Comparison of ENCODE assay signal across 10 cellular contexts in genomic region chr15:64623347-64624024, GRCh38.
DNase-seq lines count a peak whose midpoint lies in the region; ATAC-seq, FAIRE-seq and TF ChIP-seq lines count a peak whose summit lies in the region.
"Had no signal": no experiment of that assay in that cellular context is flagged by ENCODE, and none has a peak within 500 bp of the region (broad histone marks: within the 10 kb centered on the region; RNA-seq: fewer than 3 reads in every experiment).

No MANE protein-coding gene starts in this region.

- peak overlapping the region; percentile 82 to 92 (median 89) for H3K27ac Mint-ChIP-seq in immature natural killer cell

- no peak for TF ChIP-seq EP300 in upper lobe of left lung (IDR thresholded peaks at IDR 0.05)

- 63 to 78% methylated on average over 2 of the region's 2 CpGs for WGBS in upper lobe of left lung, 2 donors

- H3K36me3 Mint-ChIP-seq in immature natural killer cell = peaks cover 0 to 4% (median 3%) of the 10 kb centered on the region in 3 donors

- peak overlapping the region; percentile 69 to 84 (median 72) for H3K4me3 Mint-ChIP-seq in immature natural killer cell

- peaks cover 86 to 87% of the 10 kb centered on the region in 2 donors for H3K4me1 Mint-ChIP-seq in immature natural killer cell

- peaks cover 27% of the 10 kb centered on the region for H3K4me1 ChIP-seq in cardiac muscle cell (ENCODE audit: low read depth)
- peaks cover 13 to 47% (median 33%) of the 10 kb centered on the region in 4 donors for H3K4me1 ChIP-seq in upper lobe of left lung

- no peaks in the 10 kb centered on the region for H3K27me3 ChIP-seq in cardiac muscle cell
- H3K27me3 ChIP-seq in upper lobe of left lung = no peaks in the 10 kb centered on the region

- no peak for ATAC-seq in left ventricle myocardium superior
- no peak for ATAC-seq in upper lobe of left lung (ENCODE audit: low FRiP score in 2 of 2)
- ATAC-seq in HG02840 (IDR thresholded peaks at IDR 0.05; ENCODE audit: low FRiP score, unreplicated experiment) = no peak

- H3K27me3 Mint-ChIP-seq in immature natural killer cell (ENCODE audit: low read depth in 3 of 3) = peaks cover 0 to 8% (median 0%) of the 10 kb centered on the region in 3 donors

- no peaks in the 10 kb centered on the region for H3K9me3 ChIP-seq in cardiac muscle cell (ENCODE audit: low read depth)
- no peaks in the 10 kb centered on the region for H3K9me3 ChIP-seq in upper lobe of left lung

- intact Hi-C loops in left ventricle myocardium superior (cut with micrococcal nuclease) = no loop called here

- TF ChIP-seq CTCF in cardiac muscle cell (IDR thresholded peaks at IDR 0.05; ENCODE audit: low read depth, low read length) (no peak), upper lobe of left lung (IDR thresholded peaks at IDR 0.05) (no peak)

- no peaks in the 10 kb centered on the region for H3K9me3 Mint-ChIP-seq in immature natural killer cell

- H3K4me3 ChIP-seq in cardiac muscle cell (no peak overlapping the region), upper lobe of left lung (no peak overlapping the region)

- H3K36me3 ChIP-seq in cardiac muscle cell (no peaks in the 10 kb centered on the region), upper lobe of left lung (no peaks in the 10 kb centered on the region)

- FAIRE-seq in H54 (lab: Jason Lieb, UNC) = no peak

- DNase-seq in cardiac muscle cell (ENCODE audit: low read depth in 1 of 2, low spot score in 1 of 2) (no peak), left ventricle myocardium superior (no peak), activated T-cell treated with anti-CD3 and anti-CD28 coated beads for 4 hours (peak; percentile 7), immature natural killer cell (peak; percentile 30 to 44 (median 38)), upper lobe of left lung (no peak), NCI-H2107 (lab: John Stamatoyannopoulos, UW) (no peak), H54 (ENCODE audit: insufficient read length, low spot score) (no peak)
- DNase-seq: C1 segment of cervical spinal cord, NCI-H526 treated with DMSO at 0.1 percent for 48 hours had no signal

- H3K27ac ChIP-seq in cardiac muscle cell (peak overlapping the region; percentile 71), upper lobe of left lung (peak overlapping the region in 3 of 4 donors; percentile 24 to 54 (median 48))

- TF ChIP-seq POLR2A in upper lobe of left lung (IDR thresholded peaks at IDR 0.05) (no peak), H54 (IDR thresholded peaks at IDR 0.05; ENCODE audit: low read depth, low read length) (no peak)

Comparison
In these comparisons a context has a peak if more than half of its experiments do, and no peak if none do; other contexts are left out.
1. DNase-seq: peak in activated T-cell treated with anti-CD3 and anti-CD28 coated beads for 4 hours (single experiment) and immature natural killer cell (3 of 3); none in cardiac muscle cell (0 of 2), left ventricle myocardium superior (single experiment), upper lobe of left lung (0 of 2), NCI-H2107 (single experiment) and H54 (single experiment).